1 cellular context compared by ENCODE assay signal in genomic region chrX:2231570-2232192, GRCh38.
TF ChIP-seq lines count a peak whose summit lies in the region.

No MANE protein-coding gene starts in this region.

TF ChIP-seq in GM23338, 12 proteins besides CTCF, POLR2A, EP300 and RAD21 (continued from another document):
- TF ChIP-seq ZNF462 (CRISPR knock-in tag; IDR thresholded peaks at IDR 0.05) (no peak), ZNF331 (CRISPR knock-in tag; IDR thresholded peaks at IDR 0.05; ENCODE audit: low read depth) (no peak), EZH2 (IDR thresholded peaks at IDR 0.05; ENCODE audit: low read depth, unreplicated experiment) (no peak)
